ENCODE assay signal across 9 cellular contexts in the genomic region with DNA sequence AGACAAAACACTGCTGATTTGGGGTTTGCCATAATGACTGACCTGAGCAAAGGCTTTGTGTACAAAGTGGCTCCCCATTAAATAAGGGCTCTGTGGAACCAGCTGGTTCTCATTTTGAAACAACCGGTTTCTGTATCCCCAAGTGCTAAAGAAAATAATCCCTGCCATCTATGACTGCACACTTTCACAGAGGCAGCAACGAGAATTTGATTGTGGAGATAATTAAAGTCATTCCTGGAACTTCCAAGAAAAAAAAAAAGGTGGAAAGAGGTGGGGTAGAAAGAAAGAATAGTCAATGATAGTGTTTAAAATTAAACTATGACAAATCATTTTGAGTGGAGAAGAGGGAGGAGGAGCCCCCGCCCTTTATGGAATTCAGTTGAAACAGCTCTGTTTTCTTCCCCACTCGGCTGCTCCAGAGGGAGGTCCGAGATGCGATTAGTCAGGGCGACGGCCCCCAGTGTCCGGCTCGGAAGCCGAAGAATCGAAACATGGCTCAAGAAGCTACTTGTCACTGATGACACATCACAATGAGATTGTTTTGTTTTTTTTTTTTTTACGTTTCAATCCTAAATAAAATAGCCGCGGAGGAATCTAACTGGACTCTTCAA. TPM values are rescaled to one million over a fixed set of nuclear protein-coding genes. Genes with fewer than 3 reads are reported as not detected.
DNase-seq lines count a peak whose midpoint lies in the region; ATAC-seq and TF ChIP-seq lines count a peak whose summit lies in the region.
"Had no signal": no experiment of that assay in that cellular context is flagged by ENCODE, and none has a peak within 500 bp of the region (broad histone marks: within the 10 kb centered on the region; RNA-seq: fewer than 3 reads in every experiment).

No MANE protein-coding gene starts in this region.

- no peak for TF ChIP-seq RAD21 in IMR-90 (IDR thresholded peaks at IDR 0.05; ENCODE audit: low read length)

- no peaks in the 10 kb centered on the region for H3K79me1 ChIP-seq in IMR-90 (ENCODE audit: low read depth in 1 of 2, low read length in 2 of 2)

- H3K14ac ChIP-seq in IMR-90 (replicated peaks; ENCODE audit: low read depth, low read length), result no peak overlapping the region

- H3K4me3 ChIP-seq in IMR-90 (ENCODE audit: insufficient read depth, low read depth, low read length) (peak overlapping the region; percentile 18; the same call in 1 of the 2 replicates), coronary artery (peak overlapping the region; percentile 53), lower lobe of right lung (peak overlapping the region; percentile 25), upper lobe of right lung (peak overlapping the region; percentile 24)

- H3K9ac ChIP-seq in IMR-90 (ENCODE audit: low read depth, low read length), result no peak overlapping the region

- no peaks in the 10 kb centered on the region for H3K36me3 ChIP-seq in IMR-90 (ENCODE audit: control insufficient read depth, insufficient read depth, low read length)
- H3K36me3 ChIP-seq in lower lobe of right lung, result no peaks in the 10 kb centered on the region
- no peaks in the 10 kb centered on the region for H3K36me3 ChIP-seq in upper lobe of right lung

- H2BK20ac ChIP-seq in IMR-90 (ENCODE audit: low read depth, low read length), result peak overlapping the region; percentile 65; the same call in 1 of the 2 replicates

- H4K8ac ChIP-seq in IMR-90 (ENCODE audit: low read depth in 2 of 2, low read length in 2 of 2), result no peak overlapping the region

- H3K4ac ChIP-seq in IMR-90 (ENCODE audit: low read depth, low read length), result 0 out of 2 replicates have a peak overlapping the region, but pooled peaks have one; percentile 3

- H3K4me1 ChIP-seq in IMR-90 (ENCODE audit: control insufficient read depth, insufficient read depth, low read length) (peaks cover 4% of the 10 kb centered on the region; the same call in 1 of the 2 replicates), lower lobe of right lung (peaks cover 4% of the 10 kb centered on the region), upper lobe of right lung (no peaks in the 10 kb centered on the region)

- POLR2A ChIA-PET in IMR-90 (lab: Charles Lee; ENCODE audit: unreplicated experiment), result no interaction called here

- 0% methylated on average over 3 of the region's 15 CpGs; no CpG with 5 or more reads in 1 of the 2 experiments for WGBS in IMR-90 (ENCODE audit: extremely low coverage in 2 of 2, insufficient read length in 1 of 2), 2 experiments

- no peak overlapping the region for H3K23ac ChIP-seq in IMR-90 (ENCODE audit: low read depth, low read length)

- H2AFZ ChIP-seq in IMR-90 (replicated peaks; ENCODE audit: low read length, poor library complexity), result peak overlapping the region; percentile 17

- no peaks in the 10 kb centered on the region for H4K20me1 ChIP-seq in IMR-90 (ENCODE audit: insufficient read depth, low read length)

- no peak overlapping the region for H2BK15ac ChIP-seq in IMR-90 (ENCODE audit: low read depth, low read length)

- CTCF ChIA-PET in IMR-90 (lab: Yijun Ruan, JAX), result interaction anchor here (0.9 to 1.7 kb wide), 3 partner anchors 9 to 365 kb away, joined by 3 to 4 read pairs (median 3); no protein-coding TSS in a partner anchor

- no peak overlapping the region for H4K91ac ChIP-seq in IMR-90 (ENCODE audit: insufficient read depth, low read depth, low read length)

- H3K27ac ChIP-seq in IMR-90 (ENCODE audit: insufficient read depth, low read length) (no peak overlapping the region), coronary artery (peak overlapping the region; percentile 69 to 77), lower lobe of right lung (peak overlapping the region; percentile 26), upper lobe of right lung (no peak overlapping the region)

- no peak overlapping the region for H2BK120ac ChIP-seq in IMR-90 (ENCODE audit: low read depth, low read length)

- in situ Hi-C loops in IMR-90 (cut with MboI; ENCODE audit: low sequenced_read_pairs), result no loop called here

- intact Hi-C loops in IMR-90 (cut with micrococcal nuclease), result no loop called here
- intact Hi-C loops in lower lobe of right lung (cut with DNase I), result no loop called here
- intact Hi-C loops in upper lobe of right lung (cut with DNase I), result no loop called here

- dilution Hi-C loops in IMR-90 (cut with HindIII; ENCODE audit: low sequenced_read_pairs, unreplicated experiment), result no loop called here

- TF ChIP-seq POLR2A in IMR-90 (IDR thresholded peaks at IDR 0.05; ENCODE audit: low read depth, low read length), result no peak

- H3K9me3 ChIP-seq in IMR-90 (ENCODE audit: control insufficient read depth, insufficient read depth, low read length) (no peaks in the 10 kb centered on the region), lower lobe of right lung (no peaks in the 10 kb centered on the region), upper lobe of right lung (no peaks in the 10 kb centered on the region)

- no TSS peak for BruUV-seq in IMR-90 (replicated peaks; lab: Mats Ljungman, UMichigan)

- H2AK9ac ChIP-seq in IMR-90 (replicated peaks; ENCODE audit: low read depth, low read length, poor library complexity), result no peak overlapping the region

- H2AK5ac ChIP-seq in IMR-90 (ENCODE audit: low read depth, low read length), result no peak overlapping the region

- TF ChIP-seq CTCF in IMR-90 (conservative IDR thresholded peaks at IDR 0.05; ENCODE audit: low read depth, low read length) (no peak), coronary artery (IDR thresholded peaks at IDR 0.05) (no peak), lower lobe of right lung (IDR thresholded peaks at IDR 0.05) (no peak), upper lobe of right lung (IDR thresholded peaks at IDR 0.05) (no peak)

- H3K56ac ChIP-seq in IMR-90 (ENCODE audit: extremely low read depth, insufficient read depth, low read length), result no peak overlapping the region

- no peak overlapping the region for H2BK5ac ChIP-seq in IMR-90 (ENCODE audit: low read depth, low read length, poor library complexity, severe bottlenecking)

- 0 out of 2 replicates have a peak, but pooled peaks cover 5% of the 10 kb centered on the region for H3K9me1 ChIP-seq in IMR-90 (ENCODE audit: insufficient read depth, low read length)

- DNase-seq in IMR-90, result peak; percentile 78
- no peak for DNase-seq in coronary artery (ENCODE audit: low spot score)
- no peak for DNase-seq in lower lobe of right lung
- DNase-seq in upper lobe of right lung, result no peak
- no peak for DNase-seq in AML-193 (lab: John Stamatoyannopoulos, UW)
- DNase-seq in NCI-H1417 treated with DMSO at 0.1 percent for 48 hours (lab: John Stamatoyannopoulos, UW), result no peak
- DNase-seq: OCI-M1 had no signal

- H4K5ac ChIP-seq in IMR-90 (ENCODE audit: low read depth, low read length), result no peak overlapping the region

- H3K27me3 ChIP-seq in IMR-90 (ENCODE audit: control insufficient read depth, insufficient read depth, low read length), result no peaks in the 10 kb centered on the region
- no peaks in the 10 kb centered on the region for H3K27me3 ChIP-seq in lower lobe of right lung (ENCODE audit: low read depth)
- H3K27me3 ChIP-seq in upper lobe of right lung, result peaks cover 11% of the 10 kb centered on the region

- H3K18ac ChIP-seq in IMR-90 (ENCODE audit: low read depth, low read length), result no peak overlapping the region

- H3K4me2 ChIP-seq in IMR-90 (ENCODE audit: low read depth, low read length), result peak overlapping the region; percentile 70

- peak; percentile 95 for ATAC-seq in IMR-90 (ENCODE audit: low read depth)
- no peak for ATAC-seq in lower lobe of right lung
- no peak for ATAC-seq in upper lobe of right lung
- no peak for ATAC-seq in GM18519 (IDR thresholded peaks at IDR 0.05; ENCODE audit: low FRiP score, unreplicated experiment)

TF ChIP-seq in IMR-90, 13 proteins besides CTCF, POLR2A, EP300 and RAD21:
- TF ChIP-seq, protein P1, sequence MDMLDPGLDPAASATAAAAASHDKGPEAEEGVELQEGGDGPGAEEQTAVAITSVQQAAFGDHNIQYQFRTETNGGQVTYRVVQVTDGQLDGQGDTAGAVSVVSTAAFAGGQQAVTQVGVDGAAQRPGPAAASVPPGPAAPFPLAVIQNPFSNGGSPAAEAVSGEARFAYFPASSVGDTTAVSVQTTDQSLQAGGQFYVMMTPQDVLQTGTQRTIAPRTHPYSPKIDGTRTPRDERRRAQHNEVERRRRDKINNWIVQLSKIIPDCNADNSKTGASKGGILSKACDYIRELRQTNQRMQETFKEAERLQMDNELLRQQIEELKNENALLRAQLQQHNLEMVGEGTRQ (IDR thresholded peaks at IDR 0.05; ENCODE audit: low read depth, low read length), result no peak
- TF ChIP-seq BHLHE40 (IDR thresholded peaks at IDR 0.05; ENCODE audit: low read depth, low read length) (no peak), SMC3 (IDR thresholded peaks at IDR 0.05; ENCODE audit: low read depth, low read length) (no peak), MAZ (IDR thresholded peaks at IDR 0.05; ENCODE audit: borderline replicate concordance, low read depth, low read length) (peak; percentile 41; the same call in 1 of the 2 replicates), CEBPB (IDR thresholded peaks at IDR 0.05; ENCODE audit: low read depth, low read length) (no peak), MXI1 (IDR thresholded peaks at IDR 0.05; ENCODE audit: borderline replicate concordance, low read depth, low read length) (no peak)
TF ChIP-seq in IMR-90: peak in this region for 1.

RNA-seq across cellular contexts. Expression of a gene that starts 38.4 kb away (rescaled TPM):
- total RNA-seq in IMR-90 (2012; rRNA removed), result 0.56 and 0.90 TPM in 2 replicates
- polyA plus RNA-seq in IMR-90 (2012; rRNA removed), result 0.89 and 1.1 TPM in 2 replicates
- polyA plus RNA-seq in IMR-90 (2012; cell fraction: cytosol; rRNA removed), result 0.29 and 0.69 TPM in 2 replicates
- polyA plus RNA-seq in IMR-90 (2012; cell fraction: nucleus; rRNA removed; ENCODE audit: low replicate concordance), result 1.7 TPM in 2 replicates
- 10.6 TPM for total RNA-seq in lower lobe of right lung
- total RNA-seq in upper lobe of right lung, result 8.9 TPM
- total RNA-seq: activated T-helper 1 cell treated with anti-CD3 and anti-CD28 coated beads, Interleukin-12 subunit alpha, Interleukin-12 subunit beta, Interleukin-2, Interleukin-4 antibody, amounts not matched to agents 30 ng/mL and 10 ng/mL and 1 ng/mL, durations not matched to agents 14 hours and 24 hours and 36 hours had no signal

Comparison
In these comparisons a context has a peak if more than half of its experiments do, and no peak if none do; other contexts are left out.
1. H3K27ac ChIP-seq: peak in coronary artery (2 of 2) and lower lobe of right lung (single experiment); none in IMR-90 (single experiment) and upper lobe of right lung (single experiment).
2. Peak in every context shown above with its lines, with median percentiles within 50 percentile points of each other: H3K4me3 ChIP-seq.